ENCODE assay signal across 27 cellular contexts in the genomic region with DNA sequence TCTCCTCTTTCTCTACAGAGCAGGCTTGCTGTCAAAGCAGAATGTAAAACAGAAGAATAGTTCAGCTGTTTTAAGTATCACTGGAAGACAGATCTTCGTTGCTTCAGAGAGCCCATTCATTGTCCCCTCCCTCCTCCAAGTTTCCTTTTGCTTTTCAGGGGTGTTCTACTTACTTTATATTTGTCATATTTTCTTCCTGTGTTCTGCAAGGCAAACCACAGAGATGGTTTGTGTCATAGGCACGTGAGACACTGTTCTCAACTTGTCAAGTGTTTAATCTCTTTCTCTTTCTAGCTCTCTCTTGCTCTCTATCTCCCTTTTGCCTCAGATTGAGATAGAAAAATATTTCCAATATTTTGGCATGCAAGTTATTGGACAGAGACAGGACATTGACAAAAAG.
"Had no signal": no experiment of that assay in that cellular context is flagged by ENCODE, and none has a peak within 500 bp of the region (broad histone marks: within the 10 kb centered on the region; RNA-seq: fewer than 3 reads in every experiment).

No MANE protein-coding gene starts in this region.

- H3K27me3 ChIP-seq: colonic mucosa, gastrocnemius medialis, neutrophil, ovary, right atrium auricular region, upper lobe of left lung had no signal

- H3K36me3 ChIP-seq: colonic mucosa, gastrocnemius medialis, left ventricle myocardium inferior, neutrophil, ovary, prostate gland, right atrium auricular region, thoracic aorta, upper lobe of left lung had no signal

- H3K27ac Mint-ChIP-seq: activated B cell treated with CpG ODN at 0.5 μM for 24 hours; activated naive CD8-positive, alpha-beta T cell; activated T-helper 2 cell treated with anti-CD3 and anti-CD28 coated beads, Interferon-gamma antibody, Interleukin-2, Interleukin-4, amounts not matched to agents 10 μg/mL and 5 μg/mL and 100 μg/mL, durations not matched to agents 14 hours and 24 hours and 36 hours; effector memory CD8-positive, alpha-beta T cell; natural killer cell treated with Interleukin-12 subunit alpha and Interleukin-12 subunit beta and Interleukin-15 and Interleukin-18, amount 100 ng/mL, for 72 hours had no signal

- H3K27me3 Mint-ChIP-seq: activated B cell treated with CpG ODN at 0.5 μM for 24 hours; activated naive CD8-positive, alpha-beta T cell; central memory CD8-positive, alpha-beta T cell; effector memory CD8-positive, alpha-beta T cell; natural killer cell treated with Interleukin-12 subunit alpha and Interleukin-12 subunit beta and Interleukin-15 and Interleukin-18, amount 100 ng/mL, for 72 hours had no signal

- ATAC-seq: activated T-cell treated with anti-CD3 and anti-CD28 coated beads, Interleukin-2, amount 50 U/mL, for 4 hours; effector memory CD8-positive, alpha-beta T cell; esophagus mucosa; gastrocnemius medialis; natural killer cell treated with Interleukin-12 subunit alpha and Interleukin-12 subunit beta and Interleukin-15 and Interleukin-18, amount 100 ng/mL, for 72 hours had no signal

- H3K9me3 ChIP-seq: colonic mucosa, gastrocnemius medialis, neutrophil, ovary, prostate gland, right atrium auricular region, thoracic aorta, upper lobe of left lung had no signal

- H3K36me3 Mint-ChIP-seq: activated naive CD8-positive, alpha-beta T cell; natural killer cell treated with Interleukin-12 subunit alpha and Interleukin-12 subunit beta and Interleukin-15 and Interleukin-18, amount 100 ng/mL, for 72 hours had no signal

- DNase-seq: activated B cell treated with CpG ODN at 0.5 μM for 24 hours; activated CD4-positive, alpha-beta T cell treated with anti-CD3 and anti-CD28 coated beads for 4 hours; activated CD4-positive, alpha-beta T cell treated with anti-CD3 and anti-CD28 coated beads, Interleukin-2, amount 50 U/mL, for 48 hours; activated CD8-positive, alpha-beta memory T cell treated with anti-CD3 and anti-CD28 coated beads, Interleukin-2, amount 50 U/mL, for 48 hours; activated naive CD4-positive, alpha-beta T cell; activated T-cell treated with anti-CD3 and anti-CD28 coated beads, Interleukin-2, amount 50 U/mL, for 4 hours; colonic mucosa; dorsolateral prefrontal cortex; effector memory CD8-positive, alpha-beta T cell; gastrocnemius medialis; hypothalamus; left ventricle myocardium inferior; midbrain; ovary; stimulated activated CD4-positive, alpha-beta T cell treated with anti-CD3 and anti-CD28 coated beads, Interleukin-4, amount 100 ng/mL, for 24 hours; stimulated activated naive CD4-positive, alpha-beta T cell treated with Interleukin-2 at 50 U/mL for 16 hours; T1000; upper lobe of left lung had no signal

- H3K4me1 Mint-ChIP-seq: activated B cell treated with CpG ODN at 0.5 μM for 24 hours; central memory CD8-positive, alpha-beta T cell had no signal

- H3K4me3 ChIP-seq: colonic mucosa, dorsolateral prefrontal cortex, gastrocnemius medialis, left ventricle myocardium inferior, ovary, prostate gland, right atrium auricular region, thoracic aorta, upper lobe of left lung had no signal

- H3K4me3 Mint-ChIP-seq: activated B cell treated with CpG ODN at 0.5 μM for 24 hours; activated naive CD8-positive, alpha-beta T cell; activated T-cell treated with anti-CD3 and anti-CD28 coated beads, Interleukin-2, amount 50 U/mL, for 4 hours; central memory CD8-positive, alpha-beta T cell; effector memory CD8-positive, alpha-beta T cell; natural killer cell treated with Interleukin-12 subunit alpha and Interleukin-12 subunit beta and Interleukin-15 and Interleukin-18, amount 100 ng/mL, for 72 hours had no signal
